ENCODE assay signal across 19 cellular contexts in genomic region chr12:44465139-44465538, GRCh38.
DNase-seq lines count a peak whose midpoint lies in the region; ATAC-seq and TF ChIP-seq lines count a peak whose summit lies in the region.
"Had no signal": no experiment of that assay in that cellular context is flagged by ENCODE, and none has a peak within 500 bp of the region (broad histone marks: within the 10 kb centered on the region; RNA-seq: fewer than 3 reads in every experiment).

No MANE protein-coding gene starts in this region.

- intact Hi-C loops in left colon (cut with DNase I, micrococcal nuclease), result no loop called here

- no peaks in the 10 kb centered on the region for H3K36me3 Mint-ChIP-seq in activated naive CD8-positive, alpha-beta T cell treated with anti-CD3 and anti-CD28 coated beads for 36 hours
- H3K36me3 Mint-ChIP-seq: activated naive CD4-positive, alpha-beta T cell treated with anti-CD3 and anti-CD28 coated beads, Interleukin-2, amount 10 ng/mL, durations not matched to agents 7 days and 5 days; CD4-positive, alpha-beta memory T cell; natural killer cell had no signal

- no peaks in the 10 kb centered on the region for H3K4me1 Mint-ChIP-seq in activated naive CD8-positive, alpha-beta T cell treated with anti-CD3 and anti-CD28 coated beads for 36 hours
- H3K4me1 Mint-ChIP-seq: activated naive CD4-positive, alpha-beta T cell treated with anti-CD3 and anti-CD28 coated beads, Interleukin-2, amount 10 ng/mL, durations not matched to agents 7 days and 5 days; natural killer cell had no signal

- H3K27me3 ChIP-seq in BJ (ENCODE audit: control insufficient read depth, insufficient read depth, low read length) (no peaks in the 10 kb centered on the region), H7 (ENCODE audit: control insufficient read depth, insufficient read depth, low read length) (no peaks in the 10 kb centered on the region), hepatocyte (no peaks in the 10 kb centered on the region)
- H3K27me3 ChIP-seq: right atrium auricular region had no signal

- no peak for ATAC-seq in HG02571 (IDR thresholded peaks at IDR 0.05; ENCODE audit: unreplicated experiment)
- ATAC-seq in left colon, result no peak
- ATAC-seq: natural killer cell had no signal

- H3K36me3 ChIP-seq in BJ (ENCODE audit: control insufficient read depth, insufficient read depth, low read length) (no peaks in the 10 kb centered on the region), H7 (replicated peaks; ENCODE audit: control insufficient read depth, insufficient read depth, low read length) (no peaks in the 10 kb centered on the region), hepatocyte (replicated peaks; ENCODE audit: insufficient read depth, low read depth) (no peaks in the 10 kb centered on the region)
- H3K36me3 ChIP-seq: right atrium auricular region, thoracic aorta had no signal

- H4K20me1 ChIP-seq in hepatocyte (ENCODE audit: insufficient read depth, poor library complexity, severe bottlenecking), result no peaks in the 10 kb centered on the region

- CTCF ChIA-PET in BJ (lab: Yijun Ruan, JAX), result no interaction called here

- no peaks in the 10 kb centered on the region for H3K4me1 ChIP-seq in hepatocyte (ENCODE audit: insufficient read depth)
- H3K4me1 ChIP-seq: right atrium auricular region had no signal

- no peak overlapping the region for H3K4me2 ChIP-seq in hepatocyte

- peaks cover 9% of the 10 kb centered on the region for H3K9me3 Mint-ChIP-seq in activated naive CD8-positive, alpha-beta T cell treated with anti-CD3 and anti-CD28 coated beads for 36 hours
- H3K9me3 Mint-ChIP-seq: activated naive CD4-positive, alpha-beta T cell treated with anti-CD3 and anti-CD28 coated beads, Interleukin-2, amount 10 ng/mL, durations not matched to agents 7 days and 5 days had no signal

- H3K79me2 ChIP-seq in hepatocyte, result no peaks in the 10 kb centered on the region

- no peaks in the 10 kb centered on the region for H3K9me3 ChIP-seq in hepatocyte (ENCODE audit: low read depth)
- H3K9me3 ChIP-seq: right atrium auricular region, thoracic aorta had no signal

- WGBS in hepatocyte (ENCODE audit: low lambda C conversion rate, missing lambda C conversion rate), result 79% methylated on average over 2 of the region's 2 CpGs

- no peak overlapping the region for H3K4me3 Mint-ChIP-seq in activated naive CD8-positive, alpha-beta T cell treated with anti-CD3 and anti-CD28 coated beads for 36 hours
- H3K4me3 Mint-ChIP-seq: activated naive CD4-positive, alpha-beta T cell treated with anti-CD3 and anti-CD28 coated beads, Interleukin-2, amount 10 ng/mL, durations not matched to agents 7 days and 5 days; CD4-positive, alpha-beta memory T cell; natural killer cell had no signal

- no peaks in the 10 kb centered on the region for H3K9me2 ChIP-seq in hepatocyte (replicated peaks; ENCODE audit: insufficient read depth)

- no peak overlapping the region for H3K27ac ChIP-seq in hepatocyte
- H3K27ac ChIP-seq: right atrium auricular region, thoracic aorta had no signal

- no peaks in the 10 kb centered on the region for H3K27me3 Mint-ChIP-seq in activated naive CD8-positive, alpha-beta T cell treated with anti-CD3 and anti-CD28 coated beads for 36 hours

- H3K27ac Mint-ChIP-seq in activated naive CD8-positive, alpha-beta T cell treated with anti-CD3 and anti-CD28 coated beads for 36 hours, result no peak overlapping the region
- H3K27ac Mint-ChIP-seq: activated naive CD4-positive, alpha-beta T cell treated with anti-CD3 and anti-CD28 coated beads, Interleukin-2, amount 10 ng/mL, durations not matched to agents 7 days and 5 days; CD4-positive, alpha-beta memory T cell; natural killer cell had no signal

- peak; percentile 15; the same call in 1 of the 2 replicates for TF ChIP-seq CTCF in BJ (IDR thresholded peaks at IDR 0.05; ENCODE audit: insufficient read depth, low read depth, low read length)
- TF ChIP-seq CTCF in hepatocyte (IDR thresholded peaks at IDR 0.05; ENCODE audit: poor library complexity), result peak; percentile 28

- DNase-seq in BJ (ENCODE audit: low read depth), result no peak
- peak; percentile 1 for DNase-seq in H7
- DNase-seq in OCI-M1 (lab: John Stamatoyannopoulos, UW), result peak; percentile 43
- peak; percentile 8 for DNase-seq in hepatocyte (ENCODE audit: low spot score)
- DNase-seq in left colon, result no peak
- no peak for DNase-seq in activated naive CD8-positive, alpha-beta T cell treated with anti-CD3 and anti-CD28 coated beads for 36 hours
- DNase-seq in activated effector memory CD4-positive, alpha-beta T cell treated with anti-CD3 and anti-CD28 coated beads, Interleukin-2, amount 50 U/mL, for 16 hours, result no peak
- DNase-seq: activated naive CD4-positive, alpha-beta T cell treated with anti-CD3 and anti-CD28 coated beads, Interleukin-2, amount 10 ng/mL, durations not matched to agents 7 days and 5 days; CD4-positive, alpha-beta memory T cell; effector memory CD4-positive, alpha-beta T cell; GDM1; KG1; natural killer cell; NCI-H2081 treated with DMSO at 0.1 percent for 48 hours; stimulated activated CD4-positive, alpha-beta T cell treated with anti-CD3 and anti-CD28 coated beads, Interleukin-2, amount 100 ng/mL, for 24 hours had no signal

- POLR2A ChIA-PET in BJ (lab: Charles Lee), result no interaction called here

- H3K4me3 ChIP-seq in BJ (ENCODE audit: low read depth, low read length) (no peak overlapping the region), H7 (ENCODE audit: insufficient read depth, low read depth, low read length) (no peak overlapping the region), hepatocyte (no peak overlapping the region)
- H3K4me3 ChIP-seq: lung, right atrium auricular region, thoracic aorta had no signal

- no peak overlapping the region for H2AFZ ChIP-seq in hepatocyte

Comparison
In these comparisons a context has a peak if more than half of its experiments do, and no peak if none do; other contexts are left out.
1. DNase-seq: peak in H7 (single experiment), OCI-M1 (single experiment) and hepatocyte (single experiment); none in BJ (single experiment), left colon (0 of 2), activated naive CD8-positive, alpha-beta T cell treated with anti-CD3 and anti-CD28 coated beads for 36 hours (single experiment) and activated effector memory CD4-positive, alpha-beta T cell treated with anti-CD3 and anti-CD28 coated beads, Interleukin-2, amount 50 U/mL, for 16 hours (single experiment).